ENCODE assay signal across 2 cellular contexts in genomic region chr13:113245858-113246791, GRCh38.
TF ChIP-seq lines count a peak whose summit lies in the region.

No MANE protein-coding gene starts in this region.

TF ChIP-seq in HCT116, 20 proteins besides CTCF, POLR2A, EP300 and RAD21:
- TF ChIP-seq REST (IDR thresholded peaks at IDR 0.05; ENCODE audit: low read depth) (no peak), SRF (IDR thresholded peaks at IDR 0.05; ENCODE audit: low read depth) (no peak), ELF1 (IDR thresholded peaks at IDR 0.05; ENCODE audit: borderline replicate concordance, low read depth) (no peak), SIN3A (IDR thresholded peaks at IDR 0.05; ENCODE audit: low read depth) (no peak), FOSL1 (IDR thresholded peaks at IDR 0.05; ENCODE audit: low read depth) (no peak)
- TF ChIP-seq, protein P1, sequence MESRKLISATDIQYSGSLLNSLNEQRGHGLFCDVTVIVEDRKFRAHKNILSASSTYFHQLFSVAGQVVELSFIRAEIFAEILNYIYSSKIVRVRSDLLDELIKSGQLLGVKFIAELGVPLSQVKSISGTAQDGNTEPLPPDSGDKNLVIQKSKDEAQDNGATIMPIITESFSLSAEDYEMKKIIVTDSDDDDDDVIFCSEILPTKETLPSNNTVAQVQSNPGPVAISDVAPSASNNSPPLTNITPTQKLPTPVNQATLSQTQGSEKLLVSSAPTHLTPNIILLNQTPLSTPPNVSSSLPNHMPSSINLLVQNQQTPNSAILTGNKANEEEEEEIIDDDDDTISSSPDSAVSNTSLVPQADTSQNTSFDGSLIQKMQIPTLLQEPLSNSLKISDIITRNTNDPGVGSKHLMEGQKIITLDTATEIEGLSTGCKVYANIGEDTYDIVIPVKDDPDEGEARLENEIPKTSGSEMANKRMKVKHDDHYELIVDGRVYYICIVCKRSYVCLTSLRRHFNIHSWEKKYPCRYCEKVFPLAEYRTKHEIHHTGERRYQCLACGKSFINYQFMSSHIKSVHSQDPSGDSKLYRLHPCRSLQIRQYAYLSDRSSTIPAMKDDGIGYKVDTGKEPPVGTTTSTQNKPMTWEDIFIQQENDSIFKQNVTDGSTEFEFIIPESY (IDR thresholded peaks at IDR 0.05; ENCODE audit: extremely low read depth, insufficient replicate concordance, low read length): no peak
TF ChIP-seq in HCT116: peak in this region for 0.

TF ChIP-seq in K562, 482 proteins besides CTCF, POLR2A, EP300 and RAD21:
- TF ChIP-seq RBM25 (IDR thresholded peaks at IDR 0.05; ENCODE audit: low read depth, low read length, severe bottlenecking) (peak; percentile 71), ZNF12 (CRISPR knock-in tag; IDR thresholded peaks at IDR 0.05) (no peak), ZNF274 (IDR thresholded peaks at IDR 0.05; ENCODE audit: borderline replicate concordance, low read depth, low read length) (no peak), ZFP36 (IDR thresholded peaks at IDR 0.05; ENCODE audit: low read depth, low read length, partially characterized antibody) (peak; percentile 96), CEBPB (tag; IDR thresholded peaks at IDR 0.05) (no peak), SRSF7 (optimal IDR thresholded peaks at IDR 0.05; ENCODE audit: low read depth, low read length) (no peak), MCM7 (IDR thresholded peaks at IDR 0.05) (no peak), ZNF217 (CRISPR knock-in tag; IDR thresholded peaks at IDR 0.05) (no peak), NR0B1 (IDR thresholded peaks at IDR 0.05; ENCODE audit: partially characterized antibody) (no peak), PTBP1 (IDR thresholded peaks at IDR 0.05; ENCODE audit: low read depth, low read length) (no peak), NELFE (IDR thresholded peaks at IDR 0.05; ENCODE audit: insufficient read depth, insufficient read length) (no peak), MAFK (IDR thresholded peaks at IDR 0.05; ENCODE audit: low read length) (0 out of 2 replicates have a peak, but pooled peaks have one; percentile 4), ID3 (CRISPR knock-in tag; IDR thresholded peaks at IDR 0.05) (no peak), ID3 (tag; IDR thresholded peaks at IDR 0.05) (no peak), TRIM28 (IDR thresholded peaks at IDR 0.05) (no peak), ZNF57 (CRISPR knock-in tag; IDR thresholded peaks at IDR 0.05) (no peak), ZNF124 (CRISPR knock-in tag; IDR thresholded peaks at IDR 0.05) (no peak)
TF ChIP-seq in K562: peak in this region for 3.
